Comparison of ENCODE assay signal across 21 cellular contexts in the genomic region with DNA sequence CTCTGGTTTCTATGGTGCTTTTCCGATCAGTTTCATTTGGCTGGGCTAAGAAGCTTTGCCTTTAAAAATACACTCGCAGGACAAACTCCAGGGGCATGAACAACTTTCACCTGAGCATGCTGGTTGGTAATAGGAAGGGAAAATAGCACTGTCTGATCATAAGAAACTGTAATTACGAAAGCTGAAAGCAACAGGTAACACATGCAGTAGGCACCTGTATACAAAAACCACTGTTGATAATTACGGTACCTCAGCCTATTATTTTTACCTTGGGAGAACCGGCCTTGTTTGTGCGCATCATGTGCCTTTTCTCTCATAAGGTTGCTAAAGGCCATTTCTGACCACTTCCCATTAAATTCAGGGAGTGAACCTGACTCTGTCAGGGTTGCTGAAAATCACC. TPM values are rescaled to one million over a fixed set of nuclear protein-coding genes. Genes with fewer than 3 reads are reported as not detected.
"Had no signal": no experiment of that assay in that cellular context is flagged by ENCODE, and none has a peak within 500 bp of the region (broad histone marks: within the 10 kb centered on the region; RNA-seq: fewer than 3 reads in every experiment).

No MANE protein-coding gene starts in this region.

- H3K27ac ChIP-seq: lower lobe of right lung, neural progenitor cell had no signal

- H3K4me1 Mint-ChIP-seq: activated naive CD8-positive, alpha-beta T cell treated with anti-CD3 and anti-CD28 coated beads, Interleukin-2, amount 10 ng/mL, durations not matched to agents 7 days and 5 days; immature natural killer cell; naive thymus-derived CD8-positive, alpha-beta T cell had no signal

- H3K27me3 ChIP-seq: neural progenitor cell, testis had no signal

- H3K27me3 Mint-ChIP-seq: activated CD4-positive, alpha-beta memory T cell treated with anti-CD3 and anti-CD28 coated beads for 36 hours; brain; stimulated activated naive CD8-positive, alpha-beta T cell treated with anti-CD3 and anti-CD28 coated beads, Interleukin-15, Interleukin-2, amounts not matched to agents 100 ng/mL and 50 ng/mL, for 24 hours; type B pancreatic cell had no signal

- H2AFZ ChIP-seq: neural progenitor cell had no signal

- H3K9me3 ChIP-seq: lower lobe of right lung, testis had no signal

- H3K27ac Mint-ChIP-seq: activated CD4-positive, alpha-beta memory T cell treated with anti-CD3 and anti-CD28 coated beads for 36 hours; activated naive CD4-positive, alpha-beta T cell treated with anti-CD3 and anti-CD28 coated beads for 36 hours; activated naive CD8-positive, alpha-beta T cell treated with anti-CD3 and anti-CD28 coated beads, Interleukin-2, amount 10 ng/mL, durations not matched to agents 7 days and 5 days; immature natural killer cell; naive thymus-derived CD8-positive, alpha-beta T cell; neural progenitor cell; stimulated activated naive CD8-positive, alpha-beta T cell treated with anti-CD3 and anti-CD28 coated beads, Interleukin-15, Interleukin-2, amounts not matched to agents 100 ng/mL and 50 ng/mL, for 24 hours; T-helper 1 cell treated with Interleukin-12 subunit alpha and Interleukin-12 subunit beta and Interleukin-4 antibody, amounts not matched to agents 30 μg/mL and 1 μg/mL, for 36 hours; type B pancreatic cell had no signal

- DNase-seq: activated CD4-positive, alpha-beta memory T cell treated with anti-CD3 and anti-CD28 coated beads for 36 hours; activated CD4-positive, alpha-beta T cell treated with anti-CD3 and anti-CD28 coated beads for 48 hours; activated CD4-positive, CD25-positive, alpha-beta regulatory T cell; activated naive CD4-positive, alpha-beta T cell treated with anti-CD3 and anti-CD28 coated beads for 36 hours; activated naive CD8-positive, alpha-beta T cell treated with anti-CD3 and anti-CD28 coated beads, Interleukin-2, amount 10 ng/mL, durations not matched to agents 7 days and 5 days; activated T-cell treated with anti-CD3 and anti-CD28 coated beads, Interleukin-2, amount 50 U/mL, for 48 hours; effector CD4-positive, alpha-beta T cell; foreskin melanocyte; immature natural killer cell; lower lobe of right lung; naive thymus-derived CD8-positive, alpha-beta T cell; retina; stimulated activated CD4-positive, alpha-beta T cell treated with anti-CD3 and anti-CD28 coated beads, Interleukin-12 subunit alpha, Interleukin-12 subunit beta, amount 100 ng/mL, for 4 hours; T1000; testis had no signal

- H3K4me1 ChIP-seq: lower lobe of right lung, neural progenitor cell had no signal

- H3K4me3 ChIP-seq: lower lobe of right lung, neural progenitor cell, testis had no signal

- H3K4me2 ChIP-seq: neural progenitor cell had no signal

- H3K4me3 Mint-ChIP-seq: activated CD4-positive, alpha-beta memory T cell treated with anti-CD3 and anti-CD28 coated beads for 36 hours; activated naive CD4-positive, alpha-beta T cell treated with anti-CD3 and anti-CD28 coated beads for 36 hours; activated naive CD8-positive, alpha-beta T cell treated with anti-CD3 and anti-CD28 coated beads, Interleukin-2, amount 10 ng/mL, durations not matched to agents 7 days and 5 days; brain; immature natural killer cell; naive thymus-derived CD8-positive, alpha-beta T cell; neural progenitor cell; stimulated activated naive CD8-positive, alpha-beta T cell treated with anti-CD3 and anti-CD28 coated beads, Interleukin-15, Interleukin-2, amounts not matched to agents 100 ng/mL and 50 ng/mL, for 24 hours; T-helper 1 cell treated with Interleukin-12 subunit alpha and Interleukin-12 subunit beta and Interleukin-4 antibody, amounts not matched to agents 30 μg/mL and 1 μg/mL, for 36 hours; type B pancreatic cell had no signal

- FAIRE-seq: endometrium had no signal

- H3K9me3 Mint-ChIP-seq: activated CD4-positive, alpha-beta memory T cell treated with anti-CD3 and anti-CD28 coated beads for 36 hours; activated naive CD4-positive, alpha-beta T cell treated with anti-CD3 and anti-CD28 coated beads for 36 hours; activated naive CD8-positive, alpha-beta T cell treated with anti-CD3 and anti-CD28 coated beads, Interleukin-2, amount 10 ng/mL, durations not matched to agents 7 days and 5 days; brain; immature natural killer cell; naive thymus-derived CD8-positive, alpha-beta T cell; neural progenitor cell; stimulated activated naive CD8-positive, alpha-beta T cell treated with anti-CD3 and anti-CD28 coated beads, Interleukin-15, Interleukin-2, amounts not matched to agents 100 ng/mL and 50 ng/mL, for 24 hours; T-helper 1 cell treated with Interleukin-12 subunit alpha and Interleukin-12 subunit beta and Interleukin-4 antibody, amounts not matched to agents 30 μg/mL and 1 μg/mL, for 36 hours had no signal

- H3K36me3 ChIP-seq: lower lobe of right lung, neural progenitor cell had no signal

- H3K36me3 Mint-ChIP-seq: activated CD4-positive, alpha-beta memory T cell treated with anti-CD3 and anti-CD28 coated beads for 36 hours; activated naive CD8-positive, alpha-beta T cell treated with anti-CD3 and anti-CD28 coated beads, Interleukin-2, amount 10 ng/mL, durations not matched to agents 7 days and 5 days; brain; immature natural killer cell; naive thymus-derived CD8-positive, alpha-beta T cell; neural progenitor cell had no signal

RNA-seq across cellular contexts. Expression of gene RTL9, which starts 45.7 kb away (rescaled TPM):
- total RNA-seq: activated naive CD4-positive, alpha-beta T cell treated with anti-CD3 and anti-CD28 coated beads for 36 hours; activated naive CD8-positive, alpha-beta T cell treated with anti-CD3 and anti-CD28 coated beads, Interleukin-2, amount 10 ng/mL, durations not matched to agents 7 days and 5 days; lower lobe of right lung; naive thymus-derived CD8-positive, alpha-beta T cell had no signal
- polyA plus RNA-seq: immature natural killer cell; naive thymus-derived CD8-positive, alpha-beta T cell had no signal
